ENCODE assay signal across 28 cellular contexts in genomic region chr6:118083711-118084110, GRCh38.
"Had no signal": no experiment of that assay in that cellular context is flagged by ENCODE, and none has a peak within 500 bp of the region (broad histone marks: within the 10 kb centered on the region; RNA-seq: fewer than 3 reads in every experiment).

No MANE protein-coding gene starts in this region.

- ATAC-seq: stimulated activated effector memory CD8-positive, alpha-beta T cell treated with anti-CD3 and anti-CD28 coated beads, Interleukin-12 subunit alpha, Interleukin-12 subunit beta, amount 100 ng/mL, for 72 hours; stimulated activated memory B cell treated with anti-CD40 and anti-IgM and Interleukin-4, amounts not matched to agents 10 μg/mL and 1 μg/mL and 100 μg/mL, for 72 hours; stimulated activated naive B cell treated with anti-CD40 and anti-IgM and Interleukin-4, amounts not matched to agents 10 μg/mL and 1 μg/mL and 100 μg/mL, for 72 hours; stimulated activated naive CD8-positive, alpha-beta T cell treated with anti-CD3 and anti-CD28 coated beads, Interleukin-15, amount 100 ng/mL, for 72 hours; stimulated activated naive CD8-positive, alpha-beta T cell treated with anti-CD3 and anti-CD28 coated beads, Interleukin-15, Interleukin-2, amounts not matched to agents 100 U/mL and 50 U/mL, for 24 hours; upper lobe of right lung had no signal

- H3K4me1 ChIP-seq: stomach, suprapubic skin, testis, thyroid gland, tibial artery, tibial nerve, transverse colon, upper lobe of left lung, upper lobe of right lung, uterus, vagina had no signal

- H3K27me3 ChIP-seq: stomach, suprapubic skin, testis, thyroid gland, tibial artery, tibial nerve, transverse colon, upper lobe of left lung, upper lobe of right lung, uterus, vagina had no signal

- H3K4me1 Mint-ChIP-seq: stimulated activated effector memory CD8-positive, alpha-beta T cell treated with anti-CD3 and anti-CD28 coated beads, Interleukin-12 subunit alpha, Interleukin-12 subunit beta, amount 100 ng/mL, for 72 hours; stimulated activated memory B cell treated with anti-CD40 and anti-IgM and Interleukin-4, amounts not matched to agents 10 μg/mL and 1 μg/mL and 100 μg/mL, for 72 hours; stimulated activated naive B cell treated with anti-CD40 and anti-IgM and Interleukin-4, amounts not matched to agents 10 μg/mL and 1 μg/mL and 100 μg/mL, for 72 hours; stimulated activated naive CD8-positive, alpha-beta T cell treated with anti-CD3 and anti-CD28 coated beads, Interleukin-15, amount 100 ng/mL, for 72 hours had no signal

- H3K4me3 ChIP-seq: stomach, suprapubic skin, testis, thoracic aorta, thyroid gland, tibial artery, tibial nerve, transverse colon, upper lobe of left lung, upper lobe of right lung, uterus, vagina had no signal

- H3K27me3 Mint-ChIP-seq: stimulated activated memory B cell treated with anti-CD40 and anti-IgM and Interleukin-4, amounts not matched to agents 10 μg/mL and 1 μg/mL and 100 μg/mL, for 72 hours; stimulated activated naive CD8-positive, alpha-beta T cell treated with anti-CD3 and anti-CD28 coated beads, Interleukin-15, Interleukin-2, amounts not matched to agents 100 ng/mL and 50 ng/mL, for 24 hours; type B pancreatic cell had no signal

- H3K4me3 Mint-ChIP-seq: stimulated activated effector memory CD8-positive, alpha-beta T cell treated with anti-CD3 and anti-CD28 coated beads, Interleukin-12 subunit alpha, Interleukin-12 subunit beta, amount 100 ng/mL, for 72 hours; stimulated activated memory B cell treated with anti-CD40 and anti-IgM and Interleukin-4, amounts not matched to agents 10 μg/mL and 1 μg/mL and 100 μg/mL, for 72 hours; stimulated activated naive B cell treated with anti-CD40 and anti-IgM and Interleukin-4, amounts not matched to agents 10 μg/mL and 1 μg/mL and 100 μg/mL, for 72 hours; stimulated activated naive CD8-positive, alpha-beta T cell treated with anti-CD3 and anti-CD28 coated beads, Interleukin-15, amount 100 ng/mL, for 72 hours; stimulated activated naive CD8-positive, alpha-beta T cell treated with anti-CD3 and anti-CD28 coated beads, Interleukin-15, Interleukin-2, amounts not matched to agents 100 ng/mL and 50 ng/mL, for 24 hours; type B pancreatic cell had no signal

- H3K36me3 ChIP-seq: stomach, suprapubic skin, thoracic aorta, thyroid gland, tibial artery, tibial nerve, transverse colon, upper lobe of left lung, upper lobe of right lung, uterus, vagina had no signal

- H3K9me3 ChIP-seq: stomach, suprapubic skin, testis, thoracic aorta, thyroid gland, tibial artery, tibial nerve, transverse colon, upper lobe of left lung, upper lobe of right lung, uterus, vagina had no signal

- H3K27ac ChIP-seq: stomach, suprapubic skin, testis, thoracic aorta, thyroid gland, tibial artery, tibial nerve, transverse colon, upper lobe of left lung, upper lobe of right lung, uterus, vagina had no signal

- H3K36me3 Mint-ChIP-seq: stimulated activated effector memory CD8-positive, alpha-beta T cell treated with anti-CD3 and anti-CD28 coated beads, Interleukin-12 subunit alpha, Interleukin-12 subunit beta, amount 100 ng/mL, for 72 hours; stimulated activated memory B cell treated with anti-CD40 and anti-IgM and Interleukin-4, amounts not matched to agents 10 μg/mL and 1 μg/mL and 100 μg/mL, for 72 hours; stimulated activated naive B cell treated with anti-CD40 and anti-IgM and Interleukin-4, amounts not matched to agents 10 μg/mL and 1 μg/mL and 100 μg/mL, for 72 hours; type B pancreatic cell had no signal

- DNase-seq: stimulated activated CD4-positive, alpha-beta T cell treated with anti-CD3 and anti-CD28 coated beads, Interleukin-2, amount 100 ng/mL, for 48 hours; stimulated activated CD4-positive, alpha-beta T cell treated with anti-CD3 and anti-CD28 coated beads, Interleukin-4, amount 100 ng/mL, for 1 hour; stimulated activated CD4-positive, alpha-beta T cell treated with anti-CD3 and anti-CD28 coated beads, Interleukin-4, amount 100 ng/mL, for 24 hours; stimulated activated CD4-positive, alpha-beta T cell treated with anti-CD3 and anti-CD28 coated beads, Interleukin-4, amount 100 ng/mL, for 4 hours; stimulated activated CD8-positive, alpha-beta memory T cell treated with anti-CD3 and anti-CD28 coated beads, Interleukin-4, amount 100 ng/mL, for 48 hours; stimulated activated naive B cell treated with anti-CD40 and anti-IgM and Interleukin-4, amounts not matched to agents 10 μg/mL and 1 μg/mL and 100 μg/mL, for 72 hours; stimulated activated naive CD4-positive, alpha-beta T cell; stimulated activated naive CD4-positive, alpha-beta T cell treated with Interleukin-2 at 50 U/mL for 16 hours; stimulated activated naive CD8-positive, alpha-beta T cell treated with anti-CD3 and anti-CD28 coated beads, Interleukin-15, amount 100 ng/mL, for 72 hours; stimulated activated naive CD8-positive, alpha-beta T cell treated with anti-CD3 and anti-CD28 coated beads, Interleukin-15, Interleukin-2, amounts not matched to agents 100 U/mL and 50 U/mL, for 24 hours; stomach; substantia nigra; testis; thyroid gland; tibial artery; transverse colon; trophoblast cell; upper lobe of left lung; upper lobe of right lung; uterus had no signal

- H3K27ac Mint-ChIP-seq: stimulated activated effector memory CD8-positive, alpha-beta T cell treated with anti-CD3 and anti-CD28 coated beads, Interleukin-12 subunit alpha, Interleukin-12 subunit beta, amount 100 ng/mL, for 72 hours; stimulated activated memory B cell treated with anti-CD40 and anti-IgM and Interleukin-4, amounts not matched to agents 10 μg/mL and 1 μg/mL and 100 μg/mL, for 72 hours; stimulated activated naive B cell treated with anti-CD40 and anti-IgM and Interleukin-4, amounts not matched to agents 10 μg/mL and 1 μg/mL and 100 μg/mL, for 72 hours; stimulated activated naive CD8-positive, alpha-beta T cell treated with anti-CD3 and anti-CD28 coated beads, Interleukin-15, amount 100 ng/mL, for 72 hours; stimulated activated naive CD8-positive, alpha-beta T cell treated with anti-CD3 and anti-CD28 coated beads, Interleukin-15, Interleukin-2, amounts not matched to agents 100 ng/mL and 50 ng/mL, for 24 hours; type B pancreatic cell had no signal

- H3K9me3 Mint-ChIP-seq: stimulated activated effector memory CD8-positive, alpha-beta T cell treated with anti-CD3 and anti-CD28 coated beads, Interleukin-12 subunit alpha, Interleukin-12 subunit beta, amount 100 ng/mL, for 72 hours; stimulated activated memory B cell treated with anti-CD40 and anti-IgM and Interleukin-4, amounts not matched to agents 10 μg/mL and 1 μg/mL and 100 μg/mL, for 72 hours; stimulated activated naive B cell treated with anti-CD40 and anti-IgM and Interleukin-4, amounts not matched to agents 10 μg/mL and 1 μg/mL and 100 μg/mL, for 72 hours; stimulated activated naive CD8-positive, alpha-beta T cell treated with anti-CD3 and anti-CD28 coated beads, Interleukin-15, amount 100 ng/mL, for 72 hours; stimulated activated naive CD8-positive, alpha-beta T cell treated with anti-CD3 and anti-CD28 coated beads, Interleukin-15, Interleukin-2, amounts not matched to agents 100 ng/mL and 50 ng/mL, for 24 hours; type B pancreatic cell had no signal
